9 cellular contexts compared by ENCODE assay signal in the genomic region with DNA sequence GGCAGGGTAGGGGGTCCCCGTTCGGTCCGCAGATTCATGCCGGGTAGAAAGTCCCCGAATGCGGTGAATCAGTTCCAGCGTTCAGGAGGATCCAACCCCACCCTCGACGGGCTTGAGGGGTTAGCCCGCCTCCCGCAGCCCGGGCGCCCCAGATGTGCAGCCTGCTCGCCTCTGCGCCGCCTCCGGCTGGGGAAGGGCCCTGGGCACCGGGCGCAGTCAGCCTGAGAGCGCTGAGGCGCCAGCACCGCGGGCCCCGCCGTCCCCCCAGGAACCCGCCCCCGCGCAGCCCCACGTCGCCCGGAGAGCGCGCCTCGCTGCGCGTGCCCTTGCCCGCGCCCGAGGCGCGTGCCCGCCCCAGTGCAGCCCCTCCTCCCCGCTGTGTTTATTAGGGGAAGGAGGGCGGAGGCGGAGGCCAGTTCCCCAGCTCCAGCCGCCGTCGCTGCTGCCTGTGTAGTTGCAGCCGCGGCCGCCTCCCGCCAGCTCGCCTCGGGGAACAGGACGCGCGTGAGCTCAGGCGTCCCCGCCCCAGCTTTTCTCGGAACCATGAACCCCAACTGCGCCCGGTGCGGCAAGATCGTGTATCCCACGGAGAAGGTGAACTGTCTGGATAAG. TPM values are rescaled to one million over a fixed set of nuclear protein-coding genes. Genes with fewer than 3 reads are reported as not detected.
DNase-seq lines count a peak whose midpoint lies in the region; ATAC-seq, FAIRE-seq and TF ChIP-seq lines count a peak whose summit lies in the region.
"Had no signal": no experiment of that assay in that cellular context is flagged by ENCODE, and none has a peak within 500 bp of the region (broad histone marks: within the 10 kb centered on the region; RNA-seq: fewer than 3 reads in every experiment).

A gene with protein sequence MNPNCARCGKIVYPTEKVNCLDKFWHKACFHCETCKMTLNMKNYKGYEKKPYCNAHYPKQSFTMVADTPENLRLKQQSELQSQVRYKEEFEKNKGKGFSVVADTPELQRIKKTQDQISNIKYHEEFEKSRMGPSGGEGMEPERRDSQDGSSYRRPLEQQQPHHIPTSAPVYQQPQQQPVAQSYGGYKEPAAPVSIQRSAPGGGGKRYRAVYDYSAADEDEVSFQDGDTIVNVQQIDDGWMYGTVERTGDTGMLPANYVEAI (plus strand): TSS at position 412 of the 612 bp plus-strand sequence. CDS start 132 bp downstream, at position 544.

- H3K9me3 ChIP-seq in BE2C (no peaks in the 10 kb centered on the region), ectodermal cell (ENCODE audit: control insufficient read depth, low read length) (no peaks in the 10 kb centered on the region), lung (ENCODE audit: control insufficient read depth in 2 of 2, insufficient read depth in 1 of 2, low read length in 1 of 2) (no peaks in the 10 kb centered on the region)

- H3K4me1 ChIP-seq in BE2C (peaks cover 7% of the 10 kb centered on the region; the same call in 1 of the 2 replicates), ectodermal cell (ENCODE audit: control insufficient read depth, insufficient read depth, low read length) (peaks cover 12% of the 10 kb centered on the region), lung (ENCODE audit: control insufficient read depth in 2 of 2, insufficient read depth in 2 of 2, low read length in 2 of 2) (peaks cover 14 to 27% of the 10 kb centered on the region in 2 donors)

- H3K36me3 Mint-ChIP-seq in activated CD8-positive, alpha-beta T cell treated with anti-CD3 and anti-CD28 coated beads, Interleukin-2, amount 10 ng/mL, durations not matched to agents 7 days and 5 days (ENCODE audit: low read depth) = peaks cover 38% of the 10 kb centered on the region

- peak within 1 kb of the TSS; percentile 95 for H3K27ac Mint-ChIP-seq in activated CD8-positive, alpha-beta T cell treated with anti-CD3 and anti-CD28 coated beads, Interleukin-2, amount 10 ng/mL, durations not matched to agents 7 days and 5 days

- peak within 1 kb of the TSS; percentile 99 for H3K4me3 Mint-ChIP-seq in activated CD8-positive, alpha-beta T cell treated with anti-CD3 and anti-CD28 coated beads, Interleukin-2, amount 10 ng/mL, durations not matched to agents 7 days and 5 days

- 0% methylated on average over 65 of the region's 65 CpGs for WGBS in ectodermal cell, 2 experiments
- WGBS in lung, 2 donors = 0% methylated on average over 58 to 65 of the region's 65 CpGs

- peaks cover 50% of the 10 kb centered on the region for H3K4me1 Mint-ChIP-seq in activated CD8-positive, alpha-beta T cell treated with anti-CD3 and anti-CD28 coated beads, Interleukin-2, amount 10 ng/mL, durations not matched to agents 7 days and 5 days (ENCODE audit: low read depth)

- no peaks in the 10 kb centered on the region for H3K27me3 Mint-ChIP-seq in activated CD8-positive, alpha-beta T cell treated with anti-CD3 and anti-CD28 coated beads, Interleukin-2, amount 10 ng/mL, durations not matched to agents 7 days and 5 days (ENCODE audit: low read depth)

- H3K27me3 ChIP-seq in BE2C = no peaks in the 10 kb centered on the region
- H3K27me3 ChIP-seq in ectodermal cell (ENCODE audit: control insufficient read depth, insufficient read depth, low read length, poor library complexity, severe bottlenecking) = peaks cover 9% of the 10 kb centered on the region
- no peaks in the 10 kb centered on the region for H3K27me3 ChIP-seq in lung (ENCODE audit: control insufficient read depth, insufficient read depth)

- peak within 1 kb of the TSS; percentile 96 for H3K4me3 ChIP-seq in BE2C (ENCODE audit: low read depth, low read length)
- peak within 1 kb of the TSS; percentile 91 for H3K4me3 ChIP-seq in ectodermal cell (ENCODE audit: insufficient read depth, low read depth, low read length)
- H3K4me3 ChIP-seq in lung = peak within 1 kb of the TSS; percentile 93

- peak; percentile 38 for ATAC-seq in HG03460 (IDR thresholded peaks at IDR 0.05; ENCODE audit: unreplicated experiment)
- peak; percentile 71 for ATAC-seq in activated CD8-positive, alpha-beta T cell treated with anti-CD3 and anti-CD28 coated beads, Interleukin-2, amount 10 ng/mL, durations not matched to agents 7 days and 5 days
- peak; percentile 85 for ATAC-seq in lung (ENCODE audit: insufficient read depth, low FRiP score)

- H3K9me3 Mint-ChIP-seq in activated CD8-positive, alpha-beta T cell treated with anti-CD3 and anti-CD28 coated beads, Interleukin-2, amount 10 ng/mL, durations not matched to agents 7 days and 5 days (ENCODE audit: insufficient read depth) = no peaks in the 10 kb centered on the region

- FAIRE-seq in GM19239 (lab: Jason Lieb, UNC) = no peak
- FAIRE-seq: TTC549 had no signal

- H3K27ac ChIP-seq in ectodermal cell (ENCODE audit: insufficient read depth, low read depth, low read length, poor library complexity, severe bottlenecking) (peak within 1 kb of the TSS; percentile 80), lung (ENCODE audit: low read depth in 1 of 2, low read length in 1 of 2) (peak within 1 kb of the TSS; percentile 97)

- H3K36me3 ChIP-seq in BE2C = 0 out of 2 replicates have a peak, but pooled peaks cover 3% of the 10 kb centered on the region
- no peaks in the 10 kb centered on the region for H3K36me3 ChIP-seq in ectodermal cell (ENCODE audit: control insufficient read depth, insufficient read depth, low read length)
- H3K36me3 ChIP-seq in lung (ENCODE audit: control insufficient read depth in 2 of 2, insufficient read depth in 2 of 2, low read length in 2 of 2) = peaks cover 0 to 1% of the 10 kb centered on the region in 2 donors

- CTCF ChIA-PET in activated CD8-positive, alpha-beta T cell treated with anti-CD3 and anti-CD28 coated beads, Interleukin-2, amount 10 ng/mL, durations not matched to agents 7 days and 5 days (lab: Charles Lee) = interaction anchor here (0.5 to 8.3 kb wide), 17 partner anchors 11 to 375 kb away, joined by 3 to 82 read pairs (median 5); partner anchors contain the start of genes PLXDC1, PSMB3 and RPL23

- POLR2A ChIA-PET in activated CD8-positive, alpha-beta T cell treated with anti-CD3 and anti-CD28 coated beads, Interleukin-2, amount 10 ng/mL, durations not matched to agents 7 days and 5 days (lab: Charles Lee) = interaction anchor here (0.6 to 5.9 kb wide), 21 partner anchors 8 to 330 kb away, joined by 3 to 113 read pairs (median 4); partner anchors contain the start of genes CWC25, FBXO47, LASP1NB and RPL19

- DNase-seq in BE2C (peak; percentile 91), GM19239 (ENCODE audit: insufficient read length, low spot score) (peak; percentile 72), NCI-H82 (lab: John Stamatoyannopoulos, UW) (peak; percentile 94), lung (ENCODE audit: low spot score) (peak; percentile 88)
- peak; percentile 92 for DNase-seq in activated CD8-positive, alpha-beta T cell treated with anti-CD3 and anti-CD28 coated beads, Interleukin-2, amount 10 ng/mL, durations not matched to agents 7 days and 5 days
- peak; percentile 70 to 75 (median 70) for DNase-seq in stimulated activated CD4-positive, alpha-beta T cell treated with anti-CD3 and anti-CD28 coated beads, TNF-alpha, amount 100 ng/mL, for 4 hours (ENCODE audit: low read depth in 3 of 3)

- TF ChIP-seq CTCF in BE2C (IDR thresholded peaks at IDR 0.05; ENCODE audit: low read depth, low read length) (no peak), lung (IDR thresholded peaks at IDR 0.05; ENCODE audit: control extremely low read depth, extremely low read depth) (no peak)

RNA-seq across cellular contexts. Expression of the gene that starts here (rescaled TPM):
- 76.5 TPM for polyA plus RNA-seq in BE2C (2012; ENCODE audit: insufficient read depth, insufficient read length, low read depth)
- total RNA-seq in activated CD8-positive, alpha-beta T cell treated with anti-CD3 and anti-CD28 coated beads, Interleukin-2, amount 10 ng/mL, durations not matched to agents 7 days and 5 days = 100 to 1,000 TPM; 268 to 276 TPM
- 126 TPM for polyA plus RNA-seq in ectodermal cell (2013, experiment 1 of 4)
- polyA plus RNA-seq in ectodermal cell (2013, experiment 2 of 4) = 128 TPM
- 90.1 TPM for polyA plus RNA-seq in ectodermal cell (2013, experiment 3 of 4)
- polyA plus RNA-seq in ectodermal cell (2013, experiment 4 of 4) = 101 TPM
- 100 to 1,000 TPM in 1 of 2 donors, 10 to 100 TPM in 1; 78.8 to 140 TPM for total RNA-seq in lung
- polyA plus RNA-seq in lung = 10 to 100 TPM; 65.5 to 85.1 TPM

Comparison
In these comparisons a context has a peak if more than half of its experiments do, and no peak if none do; other contexts are left out.
1. Peak in every context shown above with its lines: DNase-seq, ATAC-seq, H3K4me3 ChIP-seq and H3K27ac ChIP-seq.